In genomic region chr1:41357451-41358151, GRCh38 we compare ENCODE assay signal across 11 cellular contexts. TPM values are rescaled to one million over a fixed set of nuclear protein-coding genes. Genes with fewer than 3 reads are reported as not detected.
DNase-seq lines count a peak whose midpoint lies in the region; ATAC-seq and TF ChIP-seq lines count a peak whose summit lies in the region.
"Had no signal": no experiment of that assay in that cellular context is flagged by ENCODE, and none has a peak within 500 bp of the region (broad histone marks: within the 10 kb centered on the region; RNA-seq: fewer than 3 reads in every experiment).

No MANE protein-coding gene starts in this region.

- H3K9me3 Mint-ChIP-seq in Calu3 (ENCODE audit: low read depth, unreplicated experiment) (no peaks in the 10 kb centered on the region), brain (peaks cover 0 to 8% (median 0%) of the 10 kb centered on the region in 5 experiments)

- TF ChIP-seq CTCF in Calu3 (IDR thresholded peaks at IDR 0.05; ENCODE audit: unreplicated experiment) = no peak
- no peak for TF ChIP-seq CTCF in brain (conservative IDR thresholded peaks at IDR 0.05)
- no peak for TF ChIP-seq CTCF in foreskin keratinocyte (conservative IDR thresholded peaks at IDR 0.05)

- H3K4me1 ChIP-seq in foreskin keratinocyte = peaks cover 15% of the 10 kb centered on the region

- no peaks in the 10 kb centered on the region for H3K36me3 ChIP-seq in MG63
- H3K36me3 ChIP-seq: tibial nerve had no signal

- no TSS peak for BruUV-seq in Calu3 (replicated peaks; lab: Mats Ljungman, UMichigan)

- H3K36me3 Mint-ChIP-seq in Calu3 (ENCODE audit: insufficient read depth, unreplicated experiment) (no peaks in the 10 kb centered on the region), brain (no peaks in the 10 kb centered on the region), T-helper 17 cell (ENCODE audit: low read depth) (no peaks in the 10 kb centered on the region)

- H3K4me1 Mint-ChIP-seq in Calu3 (ENCODE audit: low read depth, unreplicated experiment) (peaks cover 42% of the 10 kb centered on the region), brain (peaks cover 50% of the 10 kb centered on the region), T-helper 17 cell (peaks cover 6% of the 10 kb centered on the region)

- ATAC-seq in HG02840 (IDR thresholded peaks at IDR 0.05; ENCODE audit: low FRiP score, unreplicated experiment) (no peak), T-helper 17 cell (no peak), foreskin keratinocyte (no peak)

- CTCF ChIA-PET in Calu3 (lab: Charles Lee) = interaction anchor here (1.6 kb wide), 1 partner anchor 30 kb away, joined by 3 read pairs; no protein-coding TSS in a partner anchor

- H3K27me3 ChIP-seq in MG63 (peaks cover 4% of the 10 kb centered on the region; the same call in 1 of the 2 replicates), foreskin keratinocyte (peaks cover 12% of the 10 kb centered on the region)

- H3K9me3 ChIP-seq in MG63 = no peaks in the 10 kb centered on the region
- no peaks in the 10 kb centered on the region for H3K9me3 ChIP-seq in T-helper 17 cell (ENCODE audit: control insufficient read depth, low read length, poor library complexity, severe bottlenecking)
- H3K9me3 ChIP-seq: tibial nerve had no signal

- DNase-seq in Calu3 (peak; percentile 54), MG63 (peak; percentile 25), mesenteric fat pad (ENCODE audit: low spot score) (peak; percentile 59), T-helper 17 cell (no peak), foreskin keratinocyte (no peak), NCI-H446 treated with DMSO at 0.1 percent for 48 hours (lab: John Stamatoyannopoulos, UW) (no peak)
- DNase-seq: stimulated activated CD4-positive, alpha-beta T cell treated with anti-CD3 and anti-CD28 coated beads, Interleukin-2, amount 100 ng/mL, for 48 hours had no signal

- no peak overlapping the region for H3K4me3 ChIP-seq in MG63
- H3K4me3 ChIP-seq: tibial nerve had no signal

- no peak overlapping the region for H3K4me3 Mint-ChIP-seq in Calu3 (ENCODE audit: low read depth, unreplicated experiment)
- H3K4me3 Mint-ChIP-seq in brain = peak overlapping the region in 4 of 5 experiments; percentile 25 to 76 (median 49)
- H3K4me3 Mint-ChIP-seq in T-helper 17 cell = no peak overlapping the region

- H3K27ac Mint-ChIP-seq in Calu3 (ENCODE audit: unreplicated experiment) (no peak overlapping the region), brain (peak overlapping the region; percentile 34 to 95 (median 90)), T-helper 17 cell (no peak overlapping the region)

- peaks cover 1% of the 10 kb centered on the region for H3K27me3 Mint-ChIP-seq in Calu3 (ENCODE audit: unreplicated experiment)
- H3K27me3 Mint-ChIP-seq in brain = peaks cover 12% of the 10 kb centered on the region
- peaks cover 23% of the 10 kb centered on the region for H3K27me3 Mint-ChIP-seq in T-helper 17 cell

- no peak overlapping the region for H3K27ac ChIP-seq in foreskin keratinocyte
- H3K27ac ChIP-seq: tibial nerve had no signal

- intact Hi-C loops in Calu3 (cut with micrococcal nuclease; ENCODE audit: unreplicated experiment) = no loop called here

RNA-seq across cellular contexts. Expression of gene FOXO6, which starts 3.6 kb away (rescaled TPM):
- total RNA-seq in Calu3 (2022) = 0.47 and 1.0 TPM in 2 replicates
- not detected in 2 replicates for total RNA-seq in MG63 (2014; rRNA removed; shearing (Covaris generic); ENCODE audit: low replicate concordance)
- 8.1 TPM for polyA plus RNA-seq in brain (ENCODE audit: insufficient read depth, low read depth, low replicate concordance)
- not detected for total RNA-seq in mesenteric fat pad
- 1 to 10 TPM in 1 of 2 donors, under 1 TPM in 1; 0.86 to 1.8 TPM for total RNA-seq in T-helper 17 cell
- 0.07 TPM in 1 of 2 replicates, not detected in the other for total RNA-seq in foreskin keratinocyte
- polyA plus RNA-seq in foreskin keratinocyte = 0.04 and 0.11 TPM in 2 replicates
- total RNA-seq: bronchial epithelial cell had no signal

Comparison
In these comparisons a context has a peak if more than half of its experiments do, and no peak if none do; other contexts are left out.
1. DNase-seq: peak in Calu3 (single experiment), MG63 (single experiment) and mesenteric fat pad (single experiment); none in T-helper 17 cell (0 of 3), foreskin keratinocyte (0 of 2) and NCI-H446 treated with DMSO at 0.1 percent for 48 hours (single experiment).
2. H3K27ac Mint-ChIP-seq: peak in brain (5 of 5); none in Calu3 (single experiment) and T-helper 17 cell (single experiment).
3. H3K4me3 Mint-ChIP-seq: peak in brain (4 of 5); none in Calu3 (single experiment) and T-helper 17 cell (single experiment).